ENCODE assay signal across 9 cellular contexts in the genomic region with DNA sequence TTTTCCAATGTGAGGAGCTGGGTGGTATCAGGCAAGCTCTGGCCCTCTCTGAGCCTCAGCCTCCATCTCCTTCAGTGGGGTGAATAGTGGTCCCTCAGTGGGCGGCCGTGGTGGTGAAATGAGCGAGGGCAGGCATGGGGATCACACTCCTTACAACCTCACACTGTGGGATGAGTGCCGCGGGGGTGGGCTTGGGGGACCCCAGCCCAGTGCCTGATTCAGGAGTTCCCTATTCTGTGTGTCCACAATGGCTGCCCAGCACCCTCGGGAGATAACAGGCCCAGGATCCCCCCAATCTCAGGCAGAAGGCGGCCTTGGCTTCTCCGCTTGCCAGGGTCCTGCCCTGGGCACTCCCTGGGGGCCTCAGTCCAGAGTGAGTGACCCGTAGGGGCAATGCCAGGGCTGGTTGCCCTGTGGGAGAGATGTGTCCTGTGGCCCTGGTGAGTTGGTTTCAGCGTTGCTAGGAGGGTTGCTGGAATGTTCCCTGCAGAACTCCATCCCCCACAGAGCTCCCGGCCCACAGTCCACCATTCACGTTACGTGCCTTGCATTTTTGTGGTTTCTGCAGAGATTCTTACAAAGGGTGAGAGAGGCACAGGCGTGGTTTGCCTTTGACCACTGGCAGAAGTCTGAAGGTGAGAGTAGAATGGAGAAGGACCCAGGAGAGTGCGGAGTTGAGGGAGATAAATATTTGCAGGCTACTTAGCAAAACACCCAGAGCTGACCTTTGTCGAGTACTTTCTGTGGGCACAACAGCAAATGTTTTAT. TPM values are rescaled to one million over a fixed set of nuclear protein-coding genes. Genes with fewer than 3 reads are reported as not detected.
DNase-seq lines count a peak whose midpoint lies in the region; ATAC-seq and TF ChIP-seq lines count a peak whose summit lies in the region.
"Had no signal": no experiment of that assay in that cellular context is flagged by ENCODE, and none has a peak within 500 bp of the region (broad histone marks: within the 10 kb centered on the region; RNA-seq: fewer than 3 reads in every experiment).

No MANE protein-coding gene starts in this region.

- DNase-seq in Calu3 (peak; percentile 91), RWPE1 (ENCODE audit: low spot score) (peak; percentile 92), fibroblast of gingiva (ENCODE audit: low read depth) (peak; percentile 98), progenitor cell of endocrine pancreas (ENCODE audit: low spot score, unreplicated experiment) (no peak), immature natural killer cell (no peak)
- DNase-seq: NCI-H69 had no signal

- H3K27me3 Mint-ChIP-seq in Calu3 (ENCODE audit: unreplicated experiment) = no peaks in the 10 kb centered on the region
- H3K27me3 Mint-ChIP-seq in progenitor cell of endocrine pancreas = peaks cover 5% of the 10 kb centered on the region
- H3K27me3 Mint-ChIP-seq in immature natural killer cell (ENCODE audit: low read depth in 3 of 3) = peaks cover 0 to 2% (median 1%) of the 10 kb centered on the region in 3 donors

- BruUV-seq in Calu3 (replicated peaks; lab: Mats Ljungman, UMichigan) = no TSS peak

- H3K4me1 Mint-ChIP-seq in Calu3 (ENCODE audit: low read depth, unreplicated experiment) (peaks cover 94% of the 10 kb centered on the region), progenitor cell of endocrine pancreas (ENCODE audit: low read depth) (peaks cover 18% of the 10 kb centered on the region), immature natural killer cell (peaks cover 16 to 29% of the 10 kb centered on the region in 2 donors)

- POLR2A ChIA-PET in RWPE1 (lab: Yijun Ruan, JAX; ENCODE audit: low non-redundant PET) = interaction anchor here (1.1 kb wide), 1 partner anchor 17 kb away, joined by 4 read pairs; no protein-coding TSS in a partner anchor

- intact Hi-C loops in Calu3 (cut with micrococcal nuclease; ENCODE audit: unreplicated experiment) = no loop called here

- ATAC-seq in GM18858 (IDR thresholded peaks at IDR 0.05; ENCODE audit: unreplicated experiment) = no peak
- no peak for ATAC-seq in GM21737 (IDR thresholded peaks at IDR 0.05; ENCODE audit: unreplicated experiment)
- ATAC-seq in HG03520 (IDR thresholded peaks at IDR 0.05; ENCODE audit: unreplicated experiment) = no peak

- peak overlapping the region; percentile 99 for H3K27ac ChIP-seq in RWPE1

- TF ChIP-seq CTCF in Calu3 (IDR thresholded peaks at IDR 0.05; ENCODE audit: unreplicated experiment) (no peak), RWPE1 (conservative IDR thresholded peaks at IDR 0.05; ENCODE audit: low read depth) (no peak), progenitor cell of endocrine pancreas (IDR thresholded peaks at IDR 0.05; ENCODE audit: unreplicated experiment) (no peak)

- H3K9me3 Mint-ChIP-seq in Calu3 (ENCODE audit: low read depth, unreplicated experiment) (no peaks in the 10 kb centered on the region), progenitor cell of endocrine pancreas (ENCODE audit: low read depth) (peaks cover 4% of the 10 kb centered on the region), immature natural killer cell (no peaks in the 10 kb centered on the region)

- H3K4me3 Mint-ChIP-seq in Calu3 (ENCODE audit: low read depth, unreplicated experiment) (peak overlapping the region; percentile 88), progenitor cell of endocrine pancreas (ENCODE audit: low read depth) (no peak overlapping the region), immature natural killer cell (no peak overlapping the region)

- CTCF ChIA-PET in Calu3 (lab: Charles Lee) = interaction anchor here (0.6 to 1.0 kb wide), 5 partner anchors 93 to 986 kb away, joined by 3 to 8 read pairs (median 4); no protein-coding TSS in a partner anchor
- CTCF ChIA-PET in RWPE1 (lab: Yijun Ruan, JAX) = interaction anchor here (0.5 to 0.7 kb wide), 3 partner anchors 9 to 20 kb away, joined by 3 to 5 read pairs (median 3); no protein-coding TSS in a partner anchor

- H3K36me3 Mint-ChIP-seq in Calu3 (ENCODE audit: insufficient read depth, unreplicated experiment) (peaks cover 90% of the 10 kb centered on the region), progenitor cell of endocrine pancreas (ENCODE audit: insufficient read depth) (no peaks in the 10 kb centered on the region), immature natural killer cell (no peaks in the 10 kb centered on the region)

- peak overlapping the region; percentile 97 for H3K27ac Mint-ChIP-seq in Calu3 (ENCODE audit: unreplicated experiment)
- peak overlapping the region; percentile 45 for H3K27ac Mint-ChIP-seq in progenitor cell of endocrine pancreas
- H3K27ac Mint-ChIP-seq in immature natural killer cell = no peak overlapping the region

RNA-seq across cellular contexts. Expression of gene ALDH3B1, which starts 2.9 kb away (rescaled TPM):
- total RNA-seq in Calu3 (2022) = 41.6 and 68.2 TPM in 2 replicates
- total RNA-seq in progenitor cell of endocrine pancreas = not detected in 2 replicates
- 1 to 10 TPM in 2 of 3 donors, not detected in 1; 3.4 to 3.8 TPM for polyA plus RNA-seq in immature natural killer cell

RNA-seq across cellular contexts. Expression of gene UNC93B1, which starts 9.1 kb away (rescaled TPM):
- total RNA-seq in Calu3 (2022) = 71.2 and 92.6 TPM in 2 replicates
- 6.7 and 8.0 TPM in 2 replicates for total RNA-seq in progenitor cell of endocrine pancreas
- 10 to 100 TPM; 29.7 to 42.7 (median 38.6) TPM for polyA plus RNA-seq in immature natural killer cell

RNA-seq across cellular contexts. Expression of gene NDUFS8, which starts 17.5 kb away (rescaled TPM):
- total RNA-seq in Calu3 (2022) = 163 and 166 TPM in 2 replicates
- total RNA-seq in progenitor cell of endocrine pancreas = 113 and 125 TPM in 2 replicates
- 100 to 1,000 TPM; 204 to 258 (median 215) TPM for polyA plus RNA-seq in immature natural killer cell

RNA-seq across cellular contexts. Expression of gene TCIRG1, which starts 25.8 kb away (rescaled TPM):
- total RNA-seq in Calu3 (2022) (42.1 and 49.7 TPM in 2 replicates), progenitor cell of endocrine pancreas (33.6 and 35.5 TPM in 2 replicates)
- polyA plus RNA-seq in immature natural killer cell = 100 to 1,000 TPM in 1 of 3 donors, 10 to 100 TPM in 2; 93.0 to 132 (median 93.3) TPM

Comparison
In these comparisons a context has a peak if more than half of its experiments do, and no peak if none do; other contexts are left out.
1. DNase-seq: peak in Calu3 (single experiment), RWPE1 (single experiment) and fibroblast of gingiva (single experiment); none in progenitor cell of endocrine pancreas (single experiment) and immature natural killer cell (0 of 3).
2. H3K27ac Mint-ChIP-seq: peak in Calu3 (single experiment) and progenitor cell of endocrine pancreas (single experiment); none in immature natural killer cell (0 of 6).
3. RNA of gene ALDH3B1, which starts 2.9 kb away (total RNA-seq): 41.6 to 68.2 TPM in Calu3; not detected in progenitor cell of endocrine pancreas; every median in the first group is over 10 times any median in the second.